1 cellular context compared by ENCODE assay signal in genomic region chr17:78146471-78146869, GRCh38.
TF ChIP-seq lines count a peak whose summit lies in the region.

No MANE protein-coding gene starts in this region.

TF ChIP-seq in K562, 482 proteins besides CTCF, POLR2A, EP300 and RAD21 (continues in another document):
- TF ChIP-seq SMARCA4 (IDR thresholded peaks at IDR 0.05) (no peak; the same call in 1 of the 2 replicates), CBX3 (IDR thresholded peaks at IDR 0.05; ENCODE audit: borderline replicate concordance in 1 of 2, low read length in 2 of 2) (peak in 1 of 2 experiments; percentile 82; a peak in 2 of 3 replicates), ZNF121 (CRISPR knock-in tag; conservative IDR thresholded peaks at IDR 0.05) (peak; percentile 56), PHF20 (IDR thresholded peaks at IDR 0.05; ENCODE audit: partially characterized antibody) (peak; percentile 73), HDAC1 (IDR thresholded peaks at IDR 0.05) (peak; percentile 62 to 68; a peak in 1 of 4 replicates), GATA2 (CRISPR knock-in tag; IDR thresholded peaks at IDR 0.05) (0 out of 2 replicates have a peak, but pooled peaks have one; percentile 32), KLF13 (tag; IDR thresholded peaks at IDR 0.05; ENCODE audit: borderline replicate concordance, low read depth) (no peak), TEAD1 (CRISPR knock-in tag; IDR thresholded peaks at IDR 0.05) (0 out of 4 replicates have a peak, but pooled peaks of 1 of the 2 experiments have one; percentile 16), FOXP1 (CRISPR knock-in tag; IDR thresholded peaks at IDR 0.05) (0 out of 2 replicates have a peak, but pooled peaks have one; percentile 7), MIER1 (IDR thresholded peaks at IDR 0.05; ENCODE audit: low read depth) (peak; percentile 57; the same call in 1 of the 2 replicates), STAT5A (IDR thresholded peaks at IDR 0.05; ENCODE audit: borderline replicate concordance, low read length) (no peak), TOE1 (IDR thresholded peaks at IDR 0.05; ENCODE audit: borderline replicate concordance) (0 out of 2 replicates have a peak, but pooled peaks have one; percentile 22), TOE1 (CRISPR knock-in tag; IDR thresholded peaks at IDR 0.05; ENCODE audit: borderline replicate concordance, low read depth) (no peak), ZNF740 (CRISPR knock-in tag; IDR thresholded peaks at IDR 0.05) (peak; percentile 61; the same call in 1 of the 2 replicates), ZNF740 (tag; IDR thresholded peaks at IDR 0.05) (no peak), HDGF (IDR thresholded peaks at IDR 0.05) (peak; percentile 92), CHD4 (IDR thresholded peaks at IDR 0.05; ENCODE audit: insufficient read depth, insufficient replicate concordance, low read depth, low read length, poor library complexity, severe bottlenecking) (peak; percentile 58), AFF1 (IDR thresholded peaks at IDR 0.05; ENCODE audit: low read depth in 1 of 2, partially characterized antibody in 2 of 2) (no peak), PHB (CRISPR knock-in tag; IDR thresholded peaks at IDR 0.05) (no peak), PTBP1 (IDR thresholded peaks at IDR 0.05; ENCODE audit: low read depth, low read length) (peak; percentile 97), NFE2 (IDR thresholded peaks at IDR 0.05; ENCODE audit: low read depth) (no peak), DACH1 (IDR thresholded peaks at IDR 0.05; ENCODE audit: partially characterized antibody) (peak; percentile 19), NRF1 (conservative IDR thresholded peaks at IDR 0.05 in 1 of 2, IDR thresholded peaks at IDR 0.05 in 1 of 2) (no peak), BRD9 (IDR thresholded peaks at IDR 0.05; ENCODE audit: low read depth, partially characterized antibody) (peak; percentile 38), ZBTB9 (CRISPR knock-in tag; IDR thresholded peaks at IDR 0.05) (0 out of 2 replicates have a peak, but pooled peaks have one; percentile 0), ZFX (CRISPR knock-in tag; IDR thresholded peaks at IDR 0.05) (peak; percentile 7; the same call in 1 of the 2 replicates), XRCC5 (IDR thresholded peaks at IDR 0.05; ENCODE audit: low read depth, low read length) (0 out of 2 replicates have a peak, but pooled peaks have one; percentile 36), MCM3 (IDR thresholded peaks at IDR 0.05) (no peak), ZSCAN29 (IDR thresholded peaks at IDR 0.05) (peak; percentile 24; the same call in 1 of the 2 replicates), KDM1A (IDR thresholded peaks at IDR 0.05) (peak; percentile 95 to 97), VEZF1 (CRISPR knock-in tag; IDR thresholded peaks at IDR 0.05) (peak; percentile 8; the same call in 1 of the 2 replicates), RCOR1 (IDR thresholded peaks at IDR 0.05; ENCODE audit: borderline replicate concordance in 1 of 2, low read depth in 2 of 2, low read length in 2 of 2) (peak; percentile 69 to 82; a peak in 3 of 4 replicates), BCOR (IDR thresholded peaks at IDR 0.05) (peak; percentile 100), HDAC2 (IDR thresholded peaks at IDR 0.05) (peak; percentile 98), ZBTB11 (CRISPR knock-in tag; IDR thresholded peaks at IDR 0.05) (0 out of 6 replicates have a peak, but pooled peaks of 1 of the 3 experiments have one; percentile 16), CBX1 (IDR thresholded peaks at IDR 0.05; ENCODE audit: low read depth) (peak; percentile 96), MTA3 (IDR thresholded peaks at IDR 0.05; ENCODE audit: borderline replicate concordance) (0 out of 2 replicates have a peak, but pooled peaks have one; percentile 13), RBM25 (IDR thresholded peaks at IDR 0.05; ENCODE audit: low read depth, low read length, severe bottlenecking) (peak; percentile 98), ZNF507 (tag; conservative IDR thresholded peaks at IDR 0.05) (no peak), PRDM10 (IDR thresholded peaks at IDR 0.05; ENCODE audit: partially characterized antibody) (peak; percentile 44), NKRF (IDR thresholded peaks at IDR 0.05; ENCODE audit: borderline replicate concordance) (0 out of 2 replicates have a peak, but pooled peaks have one; percentile 48), XRCC4 (IDR thresholded peaks at IDR 0.05; ENCODE audit: extremely low read depth, insufficient read depth, insufficient read length) (no peak), ARID1B (IDR thresholded peaks at IDR 0.05) (peak; percentile 13), ADNP (tag; IDR thresholded peaks at IDR 0.05) (peak; percentile 98), SMARCA5 (IDR thresholded peaks at IDR 0.05) (peak; percentile 100)
